Comparison of ENCODE assay signal across 27 cellular contexts in the genomic region with DNA sequence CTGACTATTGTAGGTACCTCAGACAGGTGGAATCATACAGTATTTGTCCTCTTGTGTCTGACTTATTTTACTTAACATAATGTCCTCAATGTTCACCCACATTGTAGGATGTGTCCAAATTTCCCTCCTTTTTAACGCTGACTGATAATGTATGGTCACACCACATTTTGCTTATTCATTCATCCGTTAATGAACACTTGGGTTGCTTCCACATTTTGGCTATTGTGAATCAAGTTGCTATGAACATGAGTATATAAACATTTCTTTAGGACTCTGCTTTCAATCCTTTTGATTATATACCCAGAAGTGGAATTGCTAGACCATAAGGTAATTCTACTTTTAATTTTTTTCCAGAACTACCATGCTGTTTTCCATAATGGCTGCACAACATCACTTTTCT.
"Had no signal": no experiment of that assay in that cellular context is flagged by ENCODE, and none has a peak within 500 bp of the region (broad histone marks: within the 10 kb centered on the region; RNA-seq: fewer than 3 reads in every experiment).

No MANE protein-coding gene starts in this region.

- H3K9me3 ChIP-seq: esophagus muscularis mucosa, heart right ventricle, left lung, psoas muscle, sigmoid colon, stomach, thyroid gland, vagina had no signal

- H3K4me3 ChIP-seq: esophagus muscularis mucosa, heart right ventricle, left lung, neural progenitor cell, psoas muscle, sigmoid colon, stomach, thyroid gland, vagina had no signal

- H3K27ac ChIP-seq: esophagus muscularis mucosa, foreskin keratinocyte, heart right ventricle, left lung, neural progenitor cell, psoas muscle, sigmoid colon, stomach, thyroid gland, vagina had no signal

- H3K27me3 ChIP-seq: foreskin keratinocyte, neural progenitor cell, sigmoid colon, thyroid gland, vagina had no signal

- DNase-seq: dermis blood vessel endothelial cell; effector memory CD4-positive, alpha-beta T cell; foreskin keratinocyte; glutamatergic neuron; heart right ventricle; hippocampal formation; left cardiac atrium; left lung; mesendoderm; midbrain; naive thymus-derived CD4-positive, alpha-beta T cell; posterior cingulate gyrus; psoas muscle; right cardiac atrium; sigmoid colon; stimulated activated CD4-positive, alpha-beta T cell treated with anti-CD3 and anti-CD28 coated beads, Interleukin-2, amount 100 ng/mL, for 24 hours; stimulated activated CD4-positive, alpha-beta T cell treated with anti-CD3 and anti-CD28 coated beads, Interleukin-4, amount 100 ng/mL, for 24 hours; stimulated activated naive CD4-positive, alpha-beta T cell treated with Interleukin-2 at 50 U/mL for 16 hours; stomach; thyroid gland; trophoblast cell had no signal

- H3K4me1 ChIP-seq: esophagus muscularis mucosa, heart right ventricle, left lung, neural progenitor cell, psoas muscle, sigmoid colon, stomach, thyroid gland, vagina had no signal

- H3K36me3 ChIP-seq: esophagus muscularis mucosa, heart right ventricle, left lung, neural progenitor cell, sigmoid colon, stomach, thyroid gland, vagina had no signal

- FAIRE-seq: endothelial cell of umbilical vein, islet of Langerhans had no signal

- ATAC-seq: foreskin keratinocyte; heart right ventricle; left cardiac atrium; left lung; naive thymus-derived CD4-positive, alpha-beta T cell; psoas muscle; right cardiac atrium; stimulated activated effector memory CD8-positive, alpha-beta T cell treated with anti-CD3 and anti-CD28 coated beads, Interleukin-12 subunit alpha, Interleukin-12 subunit beta, amount 100 ng/mL, for 72 hours had no signal
